ENCODE assay signal across 4 cellular contexts in genomic region chr17:3415610-3416009, GRCh38. TPM values are rescaled to one million over a fixed set of nuclear protein-coding genes. Genes with fewer than 3 reads are reported as not detected.
"Had no signal": no experiment of that assay in that cellular context is flagged by ENCODE, and none has a peak within 500 bp of the region (broad histone marks: within the 10 kb centered on the region; RNA-seq: fewer than 3 reads in every experiment).

No MANE protein-coding gene starts in this region.

- ATAC-seq: GM12878 had no signal

- H3K4me3 ChIP-seq: GM12878 had no signal

- DNase-seq: GDM1, GF-D8 had no signal

RNA-seq across cellular contexts. Expression of gene OR3A3, which starts 4.4 kb away (rescaled TPM):
- total RNA-seq: G401, GM12878 had no signal

RNA-seq across cellular contexts. Expression of gene OR1E1, which starts 17.4 kb away (rescaled TPM):
- total RNA-seq: G401, GM12878 had no signal

RNA-seq across cellular contexts. Expression of gene OR1E2, which starts 18.0 kb away (rescaled TPM):
- total RNA-seq: G401, GM12878 had no signal

RNA-seq across cellular contexts. Expression of gene OR3A2, which starts 29.5 kb away (rescaled TPM):
- total RNA-seq: G401, GM12878 had no signal

RNA-seq across cellular contexts. Expression of gene SPATA22, which starts 56.0 kb away (rescaled TPM):
- total RNA-seq: G401, GM12878 had no signal
